Comparison of ENCODE assay signal across 16 cellular contexts in the genomic region with DNA sequence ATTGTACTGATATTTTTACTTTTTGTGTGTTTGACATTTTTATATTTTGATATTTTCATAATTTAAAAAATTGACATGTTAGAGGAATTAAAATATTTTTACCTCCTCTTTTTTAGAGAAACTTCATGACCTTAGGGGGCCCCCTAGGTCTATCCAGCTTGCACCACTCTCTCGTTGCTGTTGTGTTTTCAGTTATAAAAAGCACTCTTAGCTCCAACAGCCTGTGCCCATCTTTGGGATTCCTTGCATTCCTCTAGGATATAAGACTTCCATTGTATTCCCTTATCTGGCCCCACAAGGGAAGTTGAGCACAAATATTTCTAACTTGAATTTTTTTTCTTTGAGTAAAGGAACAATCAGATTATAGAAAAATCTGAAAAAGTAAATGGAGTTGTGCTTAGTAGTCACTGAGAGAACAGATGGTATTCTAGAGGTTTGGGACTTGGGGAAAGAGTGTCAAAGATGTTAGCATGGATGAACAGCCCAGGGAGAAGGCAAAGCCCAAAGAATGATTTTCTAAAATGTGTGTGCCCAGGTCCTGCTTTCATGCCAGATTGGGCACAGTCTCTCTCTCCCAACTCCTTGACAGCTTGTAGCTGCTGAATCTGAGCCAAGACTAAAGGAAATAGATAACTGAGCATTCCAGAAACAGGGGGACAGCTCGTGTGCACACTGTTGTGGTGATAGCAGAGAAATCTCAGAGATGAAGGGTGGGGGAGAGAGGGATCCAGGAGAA.
A peak's percentile ranks its signal among the peaks of the same experiment; 100 is the strongest.
DNase-seq lines count a peak whose midpoint lies in the region; ATAC-seq, FAIRE-seq and TF ChIP-seq lines count a peak whose summit lies in the region.
"Had no signal": no experiment of that assay in that cellular context is flagged by ENCODE, and none has a peak within 500 bp of the region (broad histone marks: within the 10 kb centered on the region; RNA-seq: fewer than 3 reads in every experiment).

No MANE protein-coding gene starts in this region.

- H3K4me1 ChIP-seq in H1 (replicated peaks in 1 of 4; ENCODE audit: control insufficient read depth in 3 of 4, insufficient read depth in 4 of 4, low read length in 3 of 4), result no peaks in the 10 kb centered on the region

- H3K79me1 ChIP-seq in H1 (ENCODE audit: low read depth, low read length), result no peaks in the 10 kb centered on the region

- H2BK12ac ChIP-seq in H1 (ENCODE audit: low read depth, low read length), result no peak overlapping the region; the same call in 1 of the 2 replicates

- H3K9me3 ChIP-seq in H1 (ENCODE audit: insufficient read depth in 2 of 2, low read depth in 1 of 2, low read length in 1 of 2), result no peaks in the 10 kb centered on the region

- peaks cover 15% of the 10 kb centered on the region for H3K4me1 Mint-ChIP-seq in mesothelial cell of epicardium
- H3K4me1 Mint-ChIP-seq: memory B cell had no signal

- no peak overlapping the region for H3K27ac ChIP-seq in H1 (ENCODE audit: low read depth, low read length)

- TF ChIP-seq CTCF in H1 (IDR thresholded peaks at IDR 0.05; ENCODE audit: control extremely low read depth in 1 of 3, insufficient read depth in 1 of 3, low read depth in 1 of 3, low read length in 3 of 3) (peak in 1 of 3 experiments; percentile 15; a peak in 1 of 4 replicates), mesothelial cell of epicardium (IDR thresholded peaks at IDR 0.05; ENCODE audit: unreplicated experiment) (no peak)

- peak overlapping the region; percentile 43 for H3K27ac Mint-ChIP-seq in mesothelial cell of epicardium
- H3K27ac Mint-ChIP-seq: activated T-helper 2 cell treated with anti-CD3 and anti-CD28 coated beads, Interferon-gamma antibody, Interleukin-2, Interleukin-4, amounts not matched to agents 10 μg/mL and 5 μg/mL and 100 μg/mL, durations not matched to agents 14 hours and 24 hours and 36 hours; memory B cell had no signal

- no peaks in the 10 kb centered on the region for H3K23me2 ChIP-seq in H1 (ENCODE audit: low read depth, low read length)

- no peak for TF ChIP-seq POLR2A in H1 (IDR thresholded peaks at IDR 0.05; ENCODE audit: control extremely low read depth in 1 of 2, low read depth in 2 of 2, low read length in 2 of 2)

- H3K27me3 ChIP-seq in H1 (replicated peaks in 1 of 4; ENCODE audit: control insufficient read depth in 3 of 4, extremely low read depth in 1 of 4, insufficient read depth in 3 of 4, low read length in 3 of 4), result no peaks in the 10 kb centered on the region; a peak in 2 of 7 replicates

- H3K14ac ChIP-seq in H1 (ENCODE audit: insufficient read length), result no peak overlapping the region

- DNase-seq in COLO829 (ENCODE audit: low spot score) (peak; percentile 77), NCI-H446 treated with DMSO at 0.1 percent for 48 hours (lab: John Stamatoyannopoulos, UW) (peak; percentile 88), H1 (ENCODE audit: low read depth in 1 of 2, low spot score in 2 of 2) (no peak), mesothelial cell of epicardium (ENCODE audit: low spot score in 2 of 2, unreplicated experiment in 2 of 2) (no peak), NCI-H2227 treated with DMSO at 0.1 percent for 48 hours (lab: John Stamatoyannopoulos, UW) (no peak), frontal cortex (ENCODE audit: low spot score in 2 of 2) (no peak)
- DNase-seq: activated CD4-positive, alpha-beta T cell treated with anti-CD3 and anti-CD28 coated beads, Interleukin-2, amount 50 U/mL, for 4 hours; DMS53; GOT3; NCI-H510A; T-helper 9 cell had no signal

- peak overlapping the region; percentile 69 for H2BK120ac ChIP-seq in H1 (replicated peaks; ENCODE audit: low read depth, low read length)

- no peak overlapping the region for H3K18ac ChIP-seq in H1 (ENCODE audit: extremely low read depth, low read length)

- peak overlapping the region; percentile 29; the same call in 1 of the 2 replicates for H2BK20ac ChIP-seq in H1 (ENCODE audit: low read length)

- no peak overlapping the region; the same call in 1 of the 2 replicates for H2AK5ac ChIP-seq in H1 (ENCODE audit: low read depth, low read length)

- H2BK5ac ChIP-seq in H1 (ENCODE audit: low read depth, low read length), result no peak overlapping the region

- peak; percentile 41 to 48 for TF ChIP-seq RAD21 in H1 (IDR thresholded peaks at IDR 0.05 in 1 of 2, conservative IDR thresholded peaks at IDR 0.05 in 1 of 2; ENCODE audit: low read depth in 2 of 2, low read length in 2 of 2)

- H4K8ac ChIP-seq in H1 (ENCODE audit: extremely low read depth, insufficient read depth, low read length), result no peak overlapping the region

- H2AFZ ChIP-seq in H1 (ENCODE audit: low read length), result peak overlapping the region; percentile 92

- H3K9me3 Mint-ChIP-seq in mesothelial cell of epicardium, result peaks cover 6% of the 10 kb centered on the region

- no peaks in the 10 kb centered on the region for H3K36me3 ChIP-seq in H1 (ENCODE audit: control insufficient read depth in 2 of 4, insufficient read depth in 4 of 4, low read length in 3 of 4)

- H3K4me2 ChIP-seq in H1 (ENCODE audit: insufficient read depth in 1 of 2, low read depth in 2 of 2, low read length in 2 of 2), result no peak overlapping the region

- H4K5ac ChIP-seq in H1 (ENCODE audit: insufficient read length, low read depth, low read length), result no peak overlapping the region

- FAIRE-seq in H1 (lab: Jason Lieb, UNC) (no peak), frontal cortex (lab: Jason Lieb, UNC) (no peak)
- FAIRE-seq: bronchial epithelial cell had no signal

- no peak overlapping the region for H3K4me3 Mint-ChIP-seq in mesothelial cell of epicardium
- H3K4me3 Mint-ChIP-seq: memory B cell had no signal

- POLR2A ChIA-PET in H1 (lab: Charles Lee; ENCODE audit: partially characterized antibody), result no interaction called here

- whole genome bisulfite sequencing in H1 (ENCODE audit: extremely low coverage in 1 of 2, insufficient coverage in 1 of 2, insufficient read length in 1 of 2, insufficient replicate concordance in 2 of 2, low coverage in 1 of 2, low lambda C conversion rate in 2 of 2, missing lambda C conversion rate in 1 of 2), 2 experiments, result 78% methylated on average over 2 of the region's 2 CpGs; no CpG with 5 or more reads in 1 of the 2 experiments

- no peaks in the 10 kb centered on the region for H3K36me3 Mint-ChIP-seq in mesothelial cell of epicardium
- H3K36me3 Mint-ChIP-seq: memory B cell had no signal

- no peak overlapping the region for H3K4ac ChIP-seq in H1 (replicated peaks; ENCODE audit: insufficient read length, low read depth, low read length)

- no peak overlapping the region for H3K4me3 ChIP-seq in H1 (ENCODE audit: extremely low read depth in 1 of 4, insufficient read depth in 2 of 4, low read depth in 3 of 4, low read length in 4 of 4)

- H4K20me1 ChIP-seq in H1 (replicated peaks in 1 of 2; ENCODE audit: control insufficient read depth in 1 of 2, insufficient read depth in 2 of 2, low read length in 2 of 2), result no peaks in the 10 kb centered on the region

- ATAC-seq in GM21717 (IDR thresholded peaks at IDR 0.05; ENCODE audit: unreplicated experiment), result no peak
- no peak for ATAC-seq in GM21423 (IDR thresholded peaks at IDR 0.05; ENCODE audit: unreplicated experiment)

- no peaks in the 10 kb centered on the region for H3K79me2 ChIP-seq in H1 (ENCODE audit: control insufficient read depth in 1 of 2, insufficient read depth in 2 of 2, low read length in 2 of 2)

- no peak overlapping the region for H3K9ac ChIP-seq in H1 (replicated peaks in 1 of 4; ENCODE audit: extremely low read depth in 1 of 4, low read depth in 3 of 4, low read length in 3 of 4)

- H4K91ac ChIP-seq in H1 (replicated peaks; ENCODE audit: insufficient read length, low read length), result no peak overlapping the region

- H2BK15ac ChIP-seq in H1 (ENCODE audit: low read length), result no peak overlapping the region

- no peak overlapping the region for H3K23ac ChIP-seq in H1 (ENCODE audit: insufficient read length)

- no peaks in the 10 kb centered on the region for H3K27me3 Mint-ChIP-seq in mesothelial cell of epicardium (ENCODE audit: low read depth)
- H3K27me3 Mint-ChIP-seq: memory B cell had no signal

- CTCF ChIA-PET in H1 (lab: Charles Lee; ENCODE audit: partially characterized antibody), result interaction anchor here (0.8 to 2.2 kb wide), 10 partner anchors 9 to 319 kb away, joined by 3 to 4 read pairs (median 3); no protein-coding TSS in a partner anchor

- no peak for TF ChIP-seq EP300 in H1 (IDR thresholded peaks at IDR 0.05; ENCODE audit: borderline replicate concordance in 1 of 2, low read depth in 2 of 2, low read length in 2 of 2)

- no peak overlapping the region for H3K56ac ChIP-seq in H1 (replicated peaks; ENCODE audit: insufficient read length, low read depth, low read length)

TF ChIP-seq in H1, 55 proteins besides CTCF, POLR2A, EP300 and RAD21:
- TF ChIP-seq TEAD4 (IDR thresholded peaks at IDR 0.05; ENCODE audit: low read depth, low read length), result peak; percentile 82
- no peak for TF ChIP-seq KDM4A (IDR thresholded peaks at IDR 0.05; ENCODE audit: low read depth, low read length, severe bottlenecking)

Comparison
In these comparisons a context has a peak if more than half of its experiments do, and no peak if none do; other contexts are left out.
1. DNase-seq: peak in COLO829 (single experiment) and NCI-H446 treated with DMSO at 0.1 percent for 48 hours (single experiment); none in H1 (0 of 2), mesothelial cell of epicardium (0 of 2), NCI-H2227 treated with DMSO at 0.1 percent for 48 hours (single experiment) and frontal cortex (0 of 2).